21 cellular contexts compared by ENCODE assay signal in the genomic region with DNA sequence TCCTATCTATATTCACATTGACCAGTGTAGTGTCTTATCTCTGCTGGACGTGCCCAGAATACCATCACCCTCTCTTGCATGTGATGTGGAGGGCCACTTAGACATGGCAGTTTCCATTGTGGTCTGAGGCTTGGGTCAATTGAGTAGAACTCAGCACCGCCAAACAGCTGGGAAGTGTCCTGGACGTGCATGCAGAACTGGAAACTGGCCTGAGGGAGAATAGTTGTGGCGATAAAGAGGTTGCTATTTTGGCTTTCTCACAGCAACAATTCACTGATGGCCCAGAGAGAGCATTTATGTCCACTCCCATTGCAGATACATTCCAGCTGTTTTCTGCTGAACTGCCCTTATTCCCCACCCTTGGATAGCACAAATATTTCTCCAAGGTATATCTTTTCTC.
A peak's percentile ranks its signal among the peaks of the same experiment; 100 is the strongest.
DNase-seq lines count a peak whose midpoint lies in the region; ATAC-seq, FAIRE-seq and TF ChIP-seq lines count a peak whose summit lies in the region.
"Had no signal": no experiment of that assay in that cellular context is flagged by ENCODE, and none has a peak within 500 bp of the region (broad histone marks: within the 10 kb centered on the region; RNA-seq: fewer than 3 reads in every experiment).

No MANE protein-coding gene starts in this region.

- TF ChIP-seq CTCF in fibroblast of lung (conservative IDR thresholded peaks at IDR 0.05 in 1 of 2, IDR thresholded peaks at IDR 0.05 in 1 of 2; ENCODE audit: low read depth in 1 of 2, low read length in 2 of 2) (no peak), kidney (IDR thresholded peaks at IDR 0.05; ENCODE audit: borderline replicate concordance, extremely low read depth, insufficient read depth) (no peak), upper lobe of left lung (IDR thresholded peaks at IDR 0.05) (no peak)

- FAIRE-seq in kidney (lab: Jason Lieb, UNC): no peak
- FAIRE-seq: GM12878, keratinocyte had no signal

- H3K27me3 Mint-ChIP-seq in activated T-cell treated with anti-CD3 and anti-CD28 coated beads, Interleukin-2, amount 50 U/mL, for 24 hours: no peaks in the 10 kb centered on the region
- H3K27me3 Mint-ChIP-seq: activated CD4-positive, alpha-beta memory T cell treated with anti-CD3 and anti-CD28 coated beads, Interleukin-2, amount 10 ng/mL, durations not matched to agents 7 days and 5 days; natural killer cell treated with Interleukin-12 subunit alpha and Interleukin-12 subunit beta and Interleukin-15 and Interleukin-18, amount 100 ng/mL, for 72 hours had no signal

- H3K4me1 Mint-ChIP-seq in activated T-cell treated with anti-CD3 and anti-CD28 coated beads, Interleukin-2, amount 50 U/mL, for 24 hours (ENCODE audit: low read depth): no peaks in the 10 kb centered on the region
- H3K4me1 Mint-ChIP-seq: activated CD4-positive, alpha-beta memory T cell treated with anti-CD3 and anti-CD28 coated beads, Interleukin-2, amount 10 ng/mL, durations not matched to agents 7 days and 5 days; memory B cell had no signal

- WGBS in upper lobe of left lung, 2 donors: 56 to 76% methylated on average over 4 of the region's 4 CpGs

- H2AFZ ChIP-seq in fibroblast of lung (ENCODE audit: low read length): no peak overlapping the region
- H2AFZ ChIP-seq: parathyroid adenoma had no signal

- H4K20me1 ChIP-seq in fibroblast of lung (ENCODE audit: control insufficient read depth, extremely low read depth, insufficient read depth, low read length): no peaks in the 10 kb centered on the region

- no peaks in the 10 kb centered on the region for H3K9me3 Mint-ChIP-seq in activated T-cell treated with anti-CD3 and anti-CD28 coated beads, Interleukin-2, amount 50 U/mL, for 24 hours
- H3K9me3 Mint-ChIP-seq: activated CD4-positive, alpha-beta memory T cell treated with anti-CD3 and anti-CD28 coated beads, Interleukin-2, amount 10 ng/mL, durations not matched to agents 7 days and 5 days; memory B cell; natural killer cell treated with Interleukin-12 subunit alpha and Interleukin-12 subunit beta and Interleukin-15 and Interleukin-18, amount 100 ng/mL, for 72 hours had no signal

- intact Hi-C loops in kidney (cut with DNase I): no loop called here

- H3K4me1 ChIP-seq in fibroblast of lung (ENCODE audit: control insufficient read depth, extremely low read depth, insufficient read depth, low read length): no peaks in the 10 kb centered on the region
- no peaks in the 10 kb centered on the region for H3K4me1 ChIP-seq in kidney (ENCODE audit: control insufficient read depth in 1 of 2, insufficient read depth in 1 of 2, low read depth in 1 of 2, low read length in 2 of 2)
- no peaks in the 10 kb centered on the region for H3K4me1 ChIP-seq in upper lobe of left lung
- H3K4me1 ChIP-seq: breast epithelium, parathyroid adenoma, sigmoid colon, uterus had no signal

- H3K27ac ChIP-seq in fibroblast of lung (ENCODE audit: insufficient read depth, low read length) (no peak overlapping the region), kidney (ENCODE audit: low read depth in 2 of 2, low read length in 2 of 2) (no peak overlapping the region), upper lobe of left lung (no peak overlapping the region)
- H3K27ac ChIP-seq: breast epithelium, parathyroid adenoma, sigmoid colon, uterus had no signal

- no peak for TF ChIP-seq POLR2A in upper lobe of left lung (IDR thresholded peaks at IDR 0.05)

- ATAC-seq in upper lobe of left lung (ENCODE audit: low FRiP score in 2 of 2): peak; percentile 46
- ATAC-seq: GM12878; natural killer cell treated with Interleukin-12 subunit alpha and Interleukin-12 subunit beta and Interleukin-15 and Interleukin-18, amount 100 ng/mL, for 72 hours had no signal

- no peak overlapping the region for H3K27ac Mint-ChIP-seq in activated T-cell treated with anti-CD3 and anti-CD28 coated beads, Interleukin-2, amount 50 U/mL, for 24 hours
- H3K27ac Mint-ChIP-seq: activated CD4-positive, alpha-beta memory T cell treated with anti-CD3 and anti-CD28 coated beads, Interleukin-2, amount 10 ng/mL, durations not matched to agents 7 days and 5 days; memory B cell; natural killer cell treated with Interleukin-12 subunit alpha and Interleukin-12 subunit beta and Interleukin-15 and Interleukin-18, amount 100 ng/mL, for 72 hours had no signal

- DNase-seq in EL (peak; percentile 19), fibroblast of lung (ENCODE audit: low read depth in 2 of 2) (peak; percentile 53 to 68), kidney (peak; percentile 84), upper lobe of left lung (no peak), ureter (ENCODE audit: low spot score) (no peak), T1000 (lab: John Stamatoyannopoulos, UW) (no peak)
- no peak for DNase-seq in activated T-cell treated with anti-CD3 and anti-CD28 coated beads, Interleukin-2, amount 50 U/mL, for 24 hours
- DNase-seq: activated CD4-positive, alpha-beta memory T cell treated with anti-CD3 and anti-CD28 coated beads, Interleukin-2, amount 10 ng/mL, durations not matched to agents 7 days and 5 days; cortex of kidney; hypothalamus; NCI-H187 treated with DMSO at 0.1 percent for 48 hours; NCI-H226; SIG-M5; sigmoid colon had no signal

- no peak for TF ChIP-seq EP300 in upper lobe of left lung (IDR thresholded peaks at IDR 0.05)

- no peak overlapping the region for H3K4me2 ChIP-seq in fibroblast of lung (ENCODE audit: extremely low read depth, insufficient read depth, low read length)

- H3K4me3 Mint-ChIP-seq in activated T-cell treated with anti-CD3 and anti-CD28 coated beads, Interleukin-2, amount 50 U/mL, for 24 hours: no peak overlapping the region
- H3K4me3 Mint-ChIP-seq: activated CD4-positive, alpha-beta memory T cell treated with anti-CD3 and anti-CD28 coated beads, Interleukin-2, amount 10 ng/mL, durations not matched to agents 7 days and 5 days; memory B cell; natural killer cell treated with Interleukin-12 subunit alpha and Interleukin-12 subunit beta and Interleukin-15 and Interleukin-18, amount 100 ng/mL, for 72 hours had no signal

- H3K4me3 ChIP-seq in fibroblast of lung (replicated peaks in 1 of 4; ENCODE audit: control extremely low read depth in 1 of 4, insufficient read depth in 1 of 4, low read depth in 3 of 4, low read length in 4 of 4): no peak overlapping the region
- H3K4me3 ChIP-seq in kidney (ENCODE audit: low read length in 2 of 2): no peak overlapping the region
- H3K4me3 ChIP-seq in upper lobe of left lung: no peak overlapping the region
- H3K4me3 ChIP-seq: breast epithelium, GM12878, sigmoid colon, uterus had no signal

- H3K27me3 ChIP-seq in fibroblast of lung (ENCODE audit: control insufficient read depth, insufficient read depth, low read length): no peaks in the 10 kb centered on the region
- no peaks in the 10 kb centered on the region for H3K27me3 ChIP-seq in upper lobe of left lung
- H3K27me3 ChIP-seq: breast epithelium, sigmoid colon, uterus had no signal

- no peaks in the 10 kb centered on the region for H3K79me2 ChIP-seq in fibroblast of lung (ENCODE audit: control insufficient read depth, insufficient read depth, low read length)
- H3K79me2 ChIP-seq: parathyroid adenoma had no signal

- H3K36me3 ChIP-seq in fibroblast of lung (ENCODE audit: control insufficient read depth, insufficient read depth, low read length) (no peaks in the 10 kb centered on the region), kidney (ENCODE audit: control insufficient read depth in 1 of 2, insufficient read depth in 2 of 2, low read length in 2 of 2) (no peaks in the 10 kb centered on the region), upper lobe of left lung (no peaks in the 10 kb centered on the region)
- H3K36me3 ChIP-seq: breast epithelium, sigmoid colon, uterus had no signal

- H3K9ac ChIP-seq in fibroblast of lung (ENCODE audit: insufficient read depth, low read length) (no peak overlapping the region), kidney (ENCODE audit: low read length in 2 of 2) (no peak overlapping the region)
- H3K9ac ChIP-seq: parathyroid adenoma had no signal

- no peaks in the 10 kb centered on the region for H3K36me3 Mint-ChIP-seq in activated T-cell treated with anti-CD3 and anti-CD28 coated beads, Interleukin-2, amount 50 U/mL, for 24 hours (ENCODE audit: low read depth)
- H3K36me3 Mint-ChIP-seq: memory B cell; natural killer cell treated with Interleukin-12 subunit alpha and Interleukin-12 subunit beta and Interleukin-15 and Interleukin-18, amount 100 ng/mL, for 72 hours had no signal

- H3K9me3 ChIP-seq in fibroblast of lung (ENCODE audit: control insufficient read depth, insufficient read depth, low read depth, low read length) (no peaks in the 10 kb centered on the region), kidney (ENCODE audit: control insufficient read depth in 1 of 2, low read length in 2 of 2) (no peaks in the 10 kb centered on the region), upper lobe of left lung (no peaks in the 10 kb centered on the region)
- H3K9me3 ChIP-seq: breast epithelium, sigmoid colon, uterus had no signal

Comparison
In these comparisons a context has a peak if more than half of its experiments do, and no peak if none do; other contexts are left out.
1. DNase-seq: peak in EL (single experiment), fibroblast of lung (2 of 2) and kidney (single experiment); none in upper lobe of left lung (0 of 2), activated T-cell treated with anti-CD3 and anti-CD28 coated beads, Interleukin-2, amount 50 U/mL, for 24 hours (single experiment), ureter (single experiment) and T1000 (single experiment).